In the genomic region with DNA sequence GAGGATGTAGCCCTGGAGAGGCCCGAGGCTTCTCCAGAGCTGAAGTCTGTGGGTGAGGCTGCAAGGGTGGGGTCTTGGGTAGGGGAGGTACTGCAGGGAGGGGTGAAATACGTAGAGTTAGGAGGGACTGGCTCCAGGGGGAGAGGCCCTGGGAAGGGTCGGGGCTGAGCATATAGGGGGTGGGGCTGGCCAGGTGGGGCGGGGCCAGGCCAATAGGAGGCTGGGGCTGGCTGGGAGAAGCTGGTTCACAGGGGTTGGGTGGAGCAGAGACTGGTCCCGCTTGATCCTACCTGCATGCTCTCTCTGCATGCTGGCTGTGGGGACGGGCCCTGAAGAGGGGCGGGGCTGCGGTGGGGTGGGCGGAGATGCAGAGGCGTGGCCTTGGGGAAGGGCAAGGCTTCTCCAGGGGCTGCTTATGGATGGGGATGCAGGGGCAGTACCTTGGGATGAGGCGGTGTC, we compare ENCODE assay signal across 8 cellular contexts.
A peak's percentile ranks its signal among the peaks of the same experiment; 100 is the strongest.
DNase-seq lines count a peak whose midpoint lies in the region; ATAC-seq lines count a peak whose summit lies in the region.

No MANE protein-coding gene starts in this region.

- H3K27me3 Mint-ChIP-seq in activated naive CD4-positive, alpha-beta T cell treated with anti-CD3 and anti-CD28 coated beads, Interleukin-2, amount 10 ng/mL, durations not matched to agents 7 days and 5 days, result peaks cover 44% of the 10 kb centered on the region
- peaks cover 37% of the 10 kb centered on the region for H3K27me3 Mint-ChIP-seq in memory B cell

- H3K4me3 Mint-ChIP-seq in activated naive CD4-positive, alpha-beta T cell treated with anti-CD3 and anti-CD28 coated beads, Interleukin-2, amount 10 ng/mL, durations not matched to agents 7 days and 5 days, result peak overlapping the region; percentile 11
- peak overlapping the region; percentile 49 for H3K4me3 Mint-ChIP-seq in memory B cell

- ATAC-seq in memory B cell (ENCODE audit: low read depth), result peak; percentile 15
- ATAC-seq in HG02938 (IDR thresholded peaks at IDR 0.05; ENCODE audit: unreplicated experiment), result no peak
- ATAC-seq in GM21423 (IDR thresholded peaks at IDR 0.05; ENCODE audit: unreplicated experiment), result no peak

- peaks cover 18% of the 10 kb centered on the region for H3K4me1 Mint-ChIP-seq in activated naive CD4-positive, alpha-beta T cell treated with anti-CD3 and anti-CD28 coated beads, Interleukin-2, amount 10 ng/mL, durations not matched to agents 7 days and 5 days
- H3K4me1 Mint-ChIP-seq in memory B cell, result peaks cover 8% of the 10 kb centered on the region

- no peaks in the 10 kb centered on the region for H3K36me3 Mint-ChIP-seq in activated naive CD4-positive, alpha-beta T cell treated with anti-CD3 and anti-CD28 coated beads, Interleukin-2, amount 10 ng/mL, durations not matched to agents 7 days and 5 days
- peaks cover 8% of the 10 kb centered on the region for H3K36me3 Mint-ChIP-seq in memory B cell

- peak; percentile 48 for DNase-seq in DMS53 (lab: John Stamatoyannopoulos, UW)
- no peak for DNase-seq in DMS53 treated with DMSO at 0.1 percent for 48 hours (lab: John Stamatoyannopoulos, UW; ENCODE audit: unreplicated experiment)
- DNase-seq in OCI-M1 (lab: John Stamatoyannopoulos, UW), result peak; percentile 85
- peak; percentile 60 for DNase-seq in activated naive CD4-positive, alpha-beta T cell treated with anti-CD3 and anti-CD28 coated beads, Interleukin-2, amount 10 ng/mL, durations not matched to agents 7 days and 5 days
- DNase-seq in memory B cell (ENCODE audit: low spot score in 2 of 2), result no peak
- DNase-seq in NAMALWA (ENCODE audit: low spot score), result no peak

- no peaks in the 10 kb centered on the region for H3K9me3 Mint-ChIP-seq in activated naive CD4-positive, alpha-beta T cell treated with anti-CD3 and anti-CD28 coated beads, Interleukin-2, amount 10 ng/mL, durations not matched to agents 7 days and 5 days
- H3K9me3 Mint-ChIP-seq in memory B cell, result peaks cover 3% of the 10 kb centered on the region

- CTCF ChIA-PET in activated naive CD4-positive, alpha-beta T cell treated with anti-CD3 and anti-CD28 coated beads, Interleukin-2, amount 10 ng/mL, durations not matched to agents 7 days and 5 days (lab: Charles Lee), result interaction anchor here (0.8 to 1.2 kb wide), 2 partner anchors 8 to 21 kb away, joined by 3 read pairs; no protein-coding TSS in a partner anchor

- no peak overlapping the region for H3K27ac Mint-ChIP-seq in activated naive CD4-positive, alpha-beta T cell treated with anti-CD3 and anti-CD28 coated beads, Interleukin-2, amount 10 ng/mL, durations not matched to agents 7 days and 5 days
- H3K27ac Mint-ChIP-seq in memory B cell, result no peak overlapping the region

Comparison
In these comparisons a context has a peak if more than half of its experiments do, and no peak if none do; other contexts are left out.
1. DNase-seq: peak in DMS53 (single experiment), OCI-M1 (single experiment) and activated naive CD4-positive, alpha-beta T cell treated with anti-CD3 and anti-CD28 coated beads, Interleukin-2, amount 10 ng/mL, durations not matched to agents 7 days and 5 days (single experiment); none in DMS53 treated with DMSO at 0.1 percent for 48 hours (single experiment), memory B cell (0 of 2) and NAMALWA (single experiment).